8 cellular contexts compared by ENCODE assay signal in genomic region chr1:225882008-225882698, GRCh38. TPM values are rescaled to one million over a fixed set of nuclear protein-coding genes. Genes with fewer than 3 reads are reported as not detected.
DNase-seq lines count a peak whose midpoint lies in the region; ATAC-seq and TF ChIP-seq lines count a peak whose summit lies in the region.

TMEM63A (minus strand) TSS chr1:225882380; CDS start chr1:225877580, 4,800 bp downstream.

- peak; percentile 84 to 87 for TF ChIP-seq POLR2A in uterus (IDR thresholded peaks at IDR 0.05)

- H3K4me3 ChIP-seq in DND-41 (ENCODE audit: low read depth in 1 of 2, low read length in 2 of 2), result peak within 1 kb of the TSS; percentile 61 to 84; a peak in 3 of 4 replicates
- H3K4me3 ChIP-seq in left ventricle myocardium inferior, result peak within 1 kb of the TSS; percentile 96
- peak within 1 kb of the TSS; percentile 73 to 98 for H3K4me3 ChIP-seq in uterus

- H3K27me3 ChIP-seq in DND-41 (ENCODE audit: insufficient read depth, low read length, poor library complexity) (peaks cover 9% of the 10 kb centered on the region), left ventricle myocardium inferior (ENCODE audit: low read depth) (no peaks in the 10 kb centered on the region), uterus (no peaks in the 10 kb centered on the region)

- H3K27ac ChIP-seq in DND-41 (ENCODE audit: low read length) (peak within 1 kb of the TSS; percentile 59), left ventricle myocardium inferior (replicated peaks) (peak within 1 kb of the TSS; percentile 94), uterus (peak within 1 kb of the TSS; percentile 90 to 91)

- ATAC-seq in DND-41 (ENCODE audit: insufficient read depth, low read depth) (peak; percentile 72), GM21381 (IDR thresholded peaks at IDR 0.05; ENCODE audit: unreplicated experiment) (peak; percentile 74)

- peaks cover 3% of the 10 kb centered on the region; the same call in 1 of the 2 replicates for H4K20me1 ChIP-seq in DND-41 (ENCODE audit: insufficient read depth, low read length)

- H3K4me1 ChIP-seq in DND-41 (ENCODE audit: insufficient read depth, low read length), result peaks cover 44% of the 10 kb centered on the region
- H3K4me1 ChIP-seq in left ventricle myocardium inferior, result peaks cover 66% of the 10 kb centered on the region
- H3K4me1 ChIP-seq in uterus, result peaks cover 0 to 27% of the 10 kb centered on the region in 2 donors

- no peaks in the 10 kb centered on the region for H3K9me3 ChIP-seq in DND-41 (ENCODE audit: insufficient read depth, low read length, severe bottlenecking)
- H3K9me3 ChIP-seq in left ventricle myocardium inferior (replicated peaks), result no peaks in the 10 kb centered on the region
- H3K9me3 ChIP-seq in uterus, result no peaks in the 10 kb centered on the region

- peak; percentile 87 for DNase-seq in DND-41
- peak in 72 of 76 experiments; percentile 21 to 85 (median 73) for DNase-seq in HUDEP-2 (lab: John Stamatoyannopoulos, UW; ENCODE audit: unreplicated experiment in 76 of 76)
- peak; percentile 83 to 90 (median 86) for DNase-seq in T-helper 1 cell
- DNase-seq in amniotic epithelial cell (ENCODE audit: low read depth), result peak; percentile 56
- DNase-seq in left ventricle myocardium inferior, result peak; percentile 96
- peak; percentile 32 for DNase-seq in pulmonary artery endothelial cell (ENCODE audit: low read depth, low spot score)
- DNase-seq in uterus, result peak; percentile 94 to 95

- H2AFZ ChIP-seq in DND-41 (ENCODE audit: low read depth, low read length), result peak within 1 kb of the TSS; percentile 98

- intact Hi-C loops in left ventricle myocardium inferior (cut with micrococcal nuclease) (no loop called here), uterus (cut with DNase I; ENCODE audit: low total_unique reads) (no loop called here)

- H3K36me3 ChIP-seq in DND-41 (ENCODE audit: insufficient read depth, low read length) (no peaks in the 10 kb centered on the region; the same call in 1 of the 2 replicates), left ventricle myocardium inferior (no peaks in the 10 kb centered on the region), uterus (no peaks in the 10 kb centered on the region)

- H3K79me2 ChIP-seq in DND-41 (ENCODE audit: insufficient read depth, low read length), result no peaks in the 10 kb centered on the region

- peak within 1 kb of the TSS; percentile 72 for H3K9ac ChIP-seq in DND-41 (ENCODE audit: low read depth, low read length)

- TF ChIP-seq CTCF in DND-41 (IDR thresholded peaks at IDR 0.05; ENCODE audit: borderline replicate concordance, extremely low read depth, low read length, poor library complexity, severe bottlenecking), result no peak
- TF ChIP-seq CTCF in left ventricle myocardium inferior (IDR thresholded peaks at IDR 0.05; ENCODE audit: borderline replicate concordance), result peak; percentile 66
- TF ChIP-seq CTCF in uterus (IDR thresholded peaks at IDR 0.05), result peak; percentile 48 to 72 (median 62)

- H3K4me2 ChIP-seq in DND-41 (ENCODE audit: insufficient read depth, low read length), result peak within 1 kb of the TSS; percentile 88

RNA-seq across cellular contexts. Expression of gene TMEM63A, which starts in this region (rescaled TPM):
- total RNA-seq in left ventricle myocardium inferior, result 30.4 TPM
- total RNA-seq in pulmonary artery endothelial cell, result 8.3 and 12.7 TPM in 2 replicates
- total RNA-seq in uterus, result 100 to 1,000 TPM in 1 of 4 donors, 10 to 100 TPM in 3; 11.2 to 125 (median 63.8) TPM

Comparison
In these comparisons a context has a peak if more than half of its experiments do, and no peak if none do; other contexts are left out.
1. Peak in every context shown above with its lines: DNase-seq, ATAC-seq, H3K4me3 ChIP-seq and H3K27ac ChIP-seq.
2. DNase-seq: peak in every context shown above with its lines; median percentile 96 in left ventricle myocardium inferior; 94 in uterus; 87 in DND-41; 86 in T-helper 1 cell; 73 in HUDEP-2; 56 in amniotic epithelial cell; 32 in pulmonary artery endothelial cell.